ENCODE assay signal across 18 cellular contexts in genomic region chr6:136923954-136924291, GRCh38. TPM values are rescaled to one million over a fixed set of nuclear protein-coding genes. Genes with fewer than 3 reads are reported as not detected.
A peak's percentile ranks its signal among the peaks of the same experiment; 100 is the strongest.
DNase-seq lines count a peak whose midpoint lies in the region; ATAC-seq and TF ChIP-seq lines count a peak whose summit lies in the region.
"Had no signal": no experiment of that assay in that cellular context is flagged by ENCODE, and none has a peak within 500 bp of the region (broad histone marks: within the 10 kb centered on the region; RNA-seq: fewer than 3 reads in every experiment).

No MANE protein-coding gene starts in this region.

- H3K27me3 ChIP-seq in iPS-15b (ENCODE audit: control insufficient read depth, insufficient read depth, low read length): peaks cover 58% of the 10 kb centered on the region
- peaks cover 53% of the 10 kb centered on the region for H3K27me3 ChIP-seq in skeletal muscle satellite cell (ENCODE audit: control insufficient read depth, insufficient read depth, low read length)
- peaks cover 4% of the 10 kb centered on the region for H3K27me3 ChIP-seq in testis

- DNase-seq in activated CD8-positive, alpha-beta memory T cell treated with anti-CD3 and anti-CD28 coated beads, Interleukin-2, amount 10 ng/mL, durations not matched to agents 7 days and 5 days: no peak
- no peak for DNase-seq in activated CD8-positive, alpha-beta memory T cell treated with anti-CD3 and anti-CD28 coated beads, Interleukin-2, amount 50 U/mL, for 4 hours
- no peak for DNase-seq in activated CD4-positive, alpha-beta memory T cell treated with anti-CD3 and anti-CD28 coated beads for 36 hours
- DNase-seq in testis (no peak), foreskin melanocyte (no peak)
- no peak for DNase-seq in activated CD4-positive, CD25-positive, alpha-beta regulatory T cell treated with anti-CD3 and anti-CD28 coated beads, Interleukin-2, amount 50 U/mL, for 72 hours
- DNase-seq: NCI-H1048, NCI-H2171 treated with DMSO at 0.1 percent for 48 hours, substantia nigra, WERI-Rb-1 had no signal

- H3K9me3 ChIP-seq in iPS-15b (ENCODE audit: control insufficient read depth, insufficient read depth, low read length): no peaks in the 10 kb centered on the region
- no peaks in the 10 kb centered on the region for H3K9me3 ChIP-seq in skeletal muscle satellite cell (replicated peaks; ENCODE audit: low read length)
- no peaks in the 10 kb centered on the region for H3K9me3 ChIP-seq in testis
- H3K9me3 ChIP-seq: gastroesophageal sphincter had no signal

- 64% methylated on average over 26 of the region's 26 CpGs; no CpG with 5 or more reads in 1 of the 2 donors for WGBS in testis, 2 donors

- no peak for TF ChIP-seq CTCF in testis (IDR thresholded peaks at IDR 0.05)

- peak overlapping the region; percentile 47 for H3K4me2 ChIP-seq in skeletal muscle satellite cell (ENCODE audit: low read length)
- H3K4me2 ChIP-seq: KMS-11 had no signal

- H3K27me3 Mint-ChIP-seq in activated CD8-positive, alpha-beta memory T cell treated with anti-CD3 and anti-CD28 coated beads, Interleukin-2, amount 10 ng/mL, durations not matched to agents 7 days and 5 days: peaks cover 58% of the 10 kb centered on the region
- H3K27me3 Mint-ChIP-seq in activated CD4-positive, alpha-beta memory T cell treated with anti-CD3 and anti-CD28 coated beads for 36 hours: peaks cover 40% of the 10 kb centered on the region

- H3K4me3 ChIP-seq in iPS-15b (ENCODE audit: low read depth, low read length): peak overlapping the region; percentile 76
- no peak overlapping the region for H3K4me3 ChIP-seq in skeletal muscle satellite cell (ENCODE audit: low read length)
- no peak overlapping the region for H3K4me3 ChIP-seq in testis

- no peak for TF ChIP-seq POLR2A in testis (IDR thresholded peaks at IDR 0.05)

- H3K9me3 Mint-ChIP-seq in activated CD8-positive, alpha-beta memory T cell treated with anti-CD3 and anti-CD28 coated beads, Interleukin-2, amount 10 ng/mL, durations not matched to agents 7 days and 5 days (ENCODE audit: low read depth): no peaks in the 10 kb centered on the region
- no peaks in the 10 kb centered on the region for H3K9me3 Mint-ChIP-seq in activated CD4-positive, alpha-beta memory T cell treated with anti-CD3 and anti-CD28 coated beads for 36 hours

- intact Hi-C loops in activated CD4-positive, alpha-beta memory T cell treated with anti-CD3 and anti-CD28 coated beads for 36 hours (cut with micrococcal nuclease): loop anchor here (10.0 kb wide), 2 partner anchors 279 to 319 kb away; no protein-coding TSS in a partner anchor
- intact Hi-C loops in testis (cut with DNase I; ENCODE audit: low total_unique reads): no loop called here

- ATAC-seq in activated CD8-positive, alpha-beta memory T cell treated with anti-CD3 and anti-CD28 coated beads, Interleukin-2, amount 10 ng/mL, durations not matched to agents 7 days and 5 days: no peak
- ATAC-seq: gastroesophageal sphincter, left ventricle myocardium superior had no signal

- peak overlapping the region; percentile 9 for H3K4me3 Mint-ChIP-seq in activated CD8-positive, alpha-beta memory T cell treated with anti-CD3 and anti-CD28 coated beads, Interleukin-2, amount 10 ng/mL, durations not matched to agents 7 days and 5 days
- H3K4me3 Mint-ChIP-seq in activated CD4-positive, alpha-beta memory T cell treated with anti-CD3 and anti-CD28 coated beads for 36 hours: peak overlapping the region; percentile 35

- no peak overlapping the region for H3K27ac Mint-ChIP-seq in activated CD8-positive, alpha-beta memory T cell treated with anti-CD3 and anti-CD28 coated beads, Interleukin-2, amount 10 ng/mL, durations not matched to agents 7 days and 5 days
- no peak overlapping the region for H3K27ac Mint-ChIP-seq in activated CD4-positive, alpha-beta memory T cell treated with anti-CD3 and anti-CD28 coated beads for 36 hours

- no peak overlapping the region for H3K27ac ChIP-seq in testis
- H3K27ac ChIP-seq: epithelial cell of prostate, gastroesophageal sphincter, HL-60, KMS-11, WERI-Rb-1 had no signal

- H3K9ac ChIP-seq in iPS-15b (ENCODE audit: low read depth, low read length) (no peak overlapping the region), skeletal muscle satellite cell (ENCODE audit: low read depth, low read length) (no peak overlapping the region)
- H3K9ac ChIP-seq: KMS-11 had no signal

- POLR2A ChIA-PET in activated CD4-positive, alpha-beta memory T cell treated with anti-CD3 and anti-CD28 coated beads for 36 hours (lab: Charles Lee): no interaction called here

- no peaks in the 10 kb centered on the region for H3K36me3 Mint-ChIP-seq in activated CD8-positive, alpha-beta memory T cell treated with anti-CD3 and anti-CD28 coated beads, Interleukin-2, amount 10 ng/mL, durations not matched to agents 7 days and 5 days
- H3K36me3 Mint-ChIP-seq in activated CD4-positive, alpha-beta memory T cell treated with anti-CD3 and anti-CD28 coated beads for 36 hours: no peaks in the 10 kb centered on the region

- CTCF ChIA-PET in activated CD8-positive, alpha-beta memory T cell treated with anti-CD3 and anti-CD28 coated beads, Interleukin-2, amount 10 ng/mL, durations not matched to agents 7 days and 5 days (lab: Charles Lee): interaction anchor here (1.8 kb wide), 1 partner anchor 78 kb away, joined by 5 read pairs; no protein-coding TSS in a partner anchor
- CTCF ChIA-PET in activated CD4-positive, alpha-beta memory T cell treated with anti-CD3 and anti-CD28 coated beads for 36 hours (lab: Charles Lee): no interaction called here

- H3K36me3 ChIP-seq in iPS-15b (ENCODE audit: control insufficient read depth, insufficient read depth, low read length) (no peaks in the 10 kb centered on the region), skeletal muscle satellite cell (ENCODE audit: insufficient read depth, low read length) (no peaks in the 10 kb centered on the region), testis (ENCODE audit: low read depth, missing control alignments) (no peaks in the 10 kb centered on the region)
- H3K36me3 ChIP-seq: gastroesophageal sphincter, WERI-Rb-1 had no signal

- H3K4me1 ChIP-seq in iPS-15b (ENCODE audit: control insufficient read depth, insufficient read depth, low read length) (peaks cover 8% of the 10 kb centered on the region), skeletal muscle satellite cell (ENCODE audit: control insufficient read depth, insufficient read depth, low read length) (peaks cover 30% of the 10 kb centered on the region), testis (peaks cover 12% of the 10 kb centered on the region)

- peaks cover 26% of the 10 kb centered on the region for H3K4me1 Mint-ChIP-seq in activated CD8-positive, alpha-beta memory T cell treated with anti-CD3 and anti-CD28 coated beads, Interleukin-2, amount 10 ng/mL, durations not matched to agents 7 days and 5 days
- peaks cover 23% of the 10 kb centered on the region for H3K4me1 Mint-ChIP-seq in activated CD4-positive, alpha-beta memory T cell treated with anti-CD3 and anti-CD28 coated beads for 36 hours (ENCODE audit: low read depth)

RNA-seq across cellular contexts. Expression of gene SLC35D3, which starts 1.8 kb away (rescaled TPM):
- not detected for total RNA-seq in activated CD8-positive, alpha-beta memory T cell treated with anti-CD3 and anti-CD28 coated beads, Interleukin-2, amount 10 ng/mL, durations not matched to agents 7 days and 5 days
- not detected for total RNA-seq in activated CD4-positive, alpha-beta memory T cell treated with anti-CD3 and anti-CD28 coated beads for 36 hours
- not detected in 2 replicates for total RNA-seq in skeletal muscle satellite cell (2012; rRNA removed)
- total RNA-seq in testis: not detected
- polyA plus RNA-seq in testis (ENCODE audit: insufficient read depth, low read depth, low replicate concordance): not detected
- total RNA-seq: left ventricle myocardium superior, myocyte had no signal
